In genomic region chr17:5499790-5500189, GRCh38 we compare ENCODE assay signal across 1 cellular context.
TF ChIP-seq lines count a peak whose summit lies in the region.

No MANE protein-coding gene starts in this region.

TF ChIP-seq in HepG2, 621 proteins besides CTCF, POLR2A, EP300 and RAD21:
- TF ChIP-seq CAMTA2 (CRISPR knock-in tag; IDR thresholded peaks at IDR 0.05; ENCODE audit: borderline replicate concordance) (no peak), XBP1 (CRISPR knock-in tag; IDR thresholded peaks at IDR 0.05) (no peak), KLF15 (CRISPR knock-in tag; IDR thresholded peaks at IDR 0.05; ENCODE audit: borderline replicate concordance) (no peak), RBM39 (IDR thresholded peaks at IDR 0.05; ENCODE audit: low read depth, low read length, poor library complexity, severe bottlenecking) (peak; percentile 8), SPEN (CRISPR knock-in tag; IDR thresholded peaks at IDR 0.05; ENCODE audit: low read depth) (no peak), NPAS2 (CRISPR knock-in tag; IDR thresholded peaks at IDR 0.05; ENCODE audit: borderline replicate concordance) (no peak)
